36 cellular contexts compared by ENCODE assay signal in the genomic region with DNA sequence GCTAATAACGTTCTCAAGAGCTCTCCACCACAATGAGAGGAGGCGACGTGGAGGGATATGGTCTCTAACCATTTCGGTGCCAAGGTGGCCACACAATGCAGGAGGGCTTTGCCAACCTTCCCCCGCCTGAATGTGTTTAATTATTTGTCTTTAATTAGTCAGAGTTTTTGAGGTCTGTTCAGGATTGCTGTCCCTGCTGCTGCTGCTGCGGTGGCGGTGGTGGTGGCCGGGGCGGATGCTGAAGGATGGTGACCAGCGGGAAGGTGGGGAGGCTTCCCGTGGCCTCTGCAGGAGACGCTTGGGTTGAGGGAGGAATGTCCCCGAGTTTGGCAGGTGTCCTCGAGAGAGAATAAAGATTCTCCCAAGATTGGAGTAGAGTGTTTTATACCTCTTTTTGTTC.
"Had no signal": no experiment of that assay in that cellular context is flagged by ENCODE, and none has a peak within 500 bp of the region (broad histone marks: within the 10 kb centered on the region; RNA-seq: fewer than 3 reads in every experiment).

No MANE protein-coding gene starts in this region.

- H3K9me3 ChIP-seq: adrenal gland, body of pancreas, breast epithelium, colonic mucosa, esophagus squamous epithelium, heart right ventricle had no signal

- H3K4me1 Mint-ChIP-seq: activated B cell treated with CpG ODN at 0.5 μM for 24 hours; activated CD4-positive, alpha-beta T cell treated with anti-CD3 and anti-CD28 coated beads for 36 hours; activated CD4-positive, alpha-beta T cell treated with anti-CD3 and anti-CD28 coated beads, Interleukin-2, amount 10 ng/mL, durations not matched to agents 24 days and 14 days; activated CD8-positive, alpha-beta memory T cell treated with anti-CD3 and anti-CD28 coated beads, Interleukin-2, amount 10 ng/mL, durations not matched to agents 7 days and 5 days; activated naive CD4-positive, alpha-beta T cell treated with anti-CD3 and anti-CD28 coated beads, Interleukin-2, amount 50 U/mL, for 24 hours; activated naive CD8-positive, alpha-beta T cell treated with anti-CD3 and anti-CD28 coated beads for 36 hours; activated naive CD8-positive, alpha-beta T cell treated with anti-CD3 and anti-CD28 coated beads, Interleukin-2, amount 50 U/mL, for 24 hours had no signal

- H3K4me3 ChIP-seq: adrenal gland, body of pancreas, breast epithelium, cardiac muscle cell, colonic mucosa, esophagus squamous epithelium, gastroesophageal sphincter, heart right ventricle, hepatocyte had no signal

- H3K36me3 ChIP-seq: adrenal gland, breast epithelium, cardiac muscle cell, colonic mucosa, esophagus squamous epithelium, gastroesophageal sphincter, heart right ventricle, WERI-Rb-1 had no signal

- H3K4me2 ChIP-seq: hepatocyte had no signal

- H3K4me3 Mint-ChIP-seq: activated B cell treated with CpG ODN at 0.5 μM for 24 hours; activated CD4-positive, alpha-beta memory T cell treated with anti-CD3 and anti-CD28 coated beads for 36 hours; activated CD4-positive, alpha-beta T cell treated with anti-CD3 and anti-CD28 coated beads for 36 hours; activated CD4-positive, alpha-beta T cell treated with anti-CD3 and anti-CD28 coated beads, Interleukin-2, amount 10 ng/mL, durations not matched to agents 24 days and 14 days; activated CD8-positive, alpha-beta memory T cell treated with anti-CD3 and anti-CD28 coated beads, Interleukin-2, amount 10 ng/mL, durations not matched to agents 7 days and 5 days; activated CD8-positive, alpha-beta T cell treated with anti-CD3 and anti-CD28 coated beads, Interleukin-2, amount 10 ng/mL, durations not matched to agents 7 days and 5 days; activated naive CD4-positive, alpha-beta T cell treated with anti-CD3 and anti-CD28 coated beads for 36 hours; activated naive CD4-positive, alpha-beta T cell treated with anti-CD3 and anti-CD28 coated beads, Interleukin-2, amount 50 U/mL, for 24 hours; activated naive CD8-positive, alpha-beta T cell treated with anti-CD3 and anti-CD28 coated beads for 36 hours; activated naive CD8-positive, alpha-beta T cell treated with anti-CD3 and anti-CD28 coated beads, Interleukin-2, amount 50 U/mL, for 24 hours; activated T-helper 1 cell treated with anti-CD3 and anti-CD28 coated beads, Interleukin-12 subunit alpha, Interleukin-12 subunit beta, Interleukin-2, Interleukin-4 antibody, amounts not matched to agents 30 ng/mL and 10 ng/mL and 1 ng/mL, durations not matched to agents 14 hours and 24 hours and 36 hours; T-helper 2 cell treated with Interferon-gamma antibody and Interleukin-4, amounts not matched to agents 5 μg/mL and 100 μg/mL, for 36 hours had no signal

- H2AFZ ChIP-seq: hepatocyte had no signal

- H3K27ac Mint-ChIP-seq: activated B cell treated with CpG ODN at 0.5 μM for 24 hours; activated CD4-positive, alpha-beta memory T cell treated with anti-CD3 and anti-CD28 coated beads for 36 hours; activated CD4-positive, alpha-beta T cell treated with anti-CD3 and anti-CD28 coated beads for 36 hours; activated CD4-positive, alpha-beta T cell treated with anti-CD3 and anti-CD28 coated beads, Interleukin-2, amount 10 ng/mL, durations not matched to agents 24 days and 14 days; activated CD8-positive, alpha-beta memory T cell treated with anti-CD3 and anti-CD28 coated beads, Interleukin-2, amount 10 ng/mL, durations not matched to agents 7 days and 5 days; activated CD8-positive, alpha-beta T cell treated with anti-CD3 and anti-CD28 coated beads, Interleukin-2, amount 10 ng/mL, durations not matched to agents 7 days and 5 days; activated naive CD4-positive, alpha-beta T cell treated with anti-CD3 and anti-CD28 coated beads for 36 hours; activated naive CD4-positive, alpha-beta T cell treated with anti-CD3 and anti-CD28 coated beads, Interleukin-2, amount 50 U/mL, for 24 hours; activated naive CD8-positive, alpha-beta T cell treated with anti-CD3 and anti-CD28 coated beads for 36 hours; activated naive CD8-positive, alpha-beta T cell treated with anti-CD3 and anti-CD28 coated beads, Interleukin-2, amount 50 U/mL, for 24 hours; activated T-helper 1 cell treated with anti-CD3 and anti-CD28 coated beads, Interleukin-12 subunit alpha, Interleukin-12 subunit beta, Interleukin-2, Interleukin-4 antibody, amounts not matched to agents 30 ng/mL and 10 ng/mL and 1 ng/mL, durations not matched to agents 14 hours and 24 hours and 36 hours; activated T-helper 2 cell treated with anti-CD3 and anti-CD28 coated beads, Interferon-gamma antibody, Interleukin-2, Interleukin-4, amounts not matched to agents 10 μg/mL and 5 μg/mL and 100 μg/mL, durations not matched to agents 14 hours and 24 hours and 36 hours; T-helper 2 cell treated with Interferon-gamma antibody and Interleukin-4, amounts not matched to agents 5 μg/mL and 100 μg/mL, for 36 hours had no signal

- H3K79me2 ChIP-seq: hepatocyte had no signal

- H3K9me3 Mint-ChIP-seq: activated B cell treated with CpG ODN at 0.5 μM for 24 hours; activated CD4-positive, alpha-beta memory T cell treated with anti-CD3 and anti-CD28 coated beads for 36 hours; activated CD4-positive, alpha-beta T cell treated with anti-CD3 and anti-CD28 coated beads, Interleukin-2, amount 10 ng/mL, durations not matched to agents 24 days and 14 days; activated naive CD4-positive, alpha-beta T cell treated with anti-CD3 and anti-CD28 coated beads for 36 hours; activated naive CD4-positive, alpha-beta T cell treated with anti-CD3 and anti-CD28 coated beads, Interleukin-2, amount 50 U/mL, for 24 hours; activated naive CD8-positive, alpha-beta T cell treated with anti-CD3 and anti-CD28 coated beads for 36 hours; activated naive CD8-positive, alpha-beta T cell treated with anti-CD3 and anti-CD28 coated beads, Interleukin-2, amount 50 U/mL, for 24 hours; activated T-helper 1 cell treated with anti-CD3 and anti-CD28 coated beads, Interleukin-12 subunit alpha, Interleukin-12 subunit beta, Interleukin-2, Interleukin-4 antibody, amounts not matched to agents 30 ng/mL and 10 ng/mL and 1 ng/mL, durations not matched to agents 14 hours and 24 hours and 36 hours; activated T-helper 2 cell treated with anti-CD3 and anti-CD28 coated beads, Interferon-gamma antibody, Interleukin-2, Interleukin-4, amounts not matched to agents 10 μg/mL and 5 μg/mL and 100 μg/mL, durations not matched to agents 14 hours and 24 hours and 36 hours; T-helper 2 cell treated with Interferon-gamma antibody and Interleukin-4, amounts not matched to agents 5 μg/mL and 100 μg/mL, for 36 hours had no signal

- DNase-seq: activated B cell treated with CpG ODN at 0.5 μM for 24 hours; activated CD4-positive, alpha-beta memory T cell treated with anti-CD3 and anti-CD28 coated beads for 36 hours; activated CD4-positive, alpha-beta T cell treated with anti-CD3 and anti-CD28 coated beads for 36 hours; activated CD4-positive, alpha-beta T cell treated with anti-CD3 and anti-CD28 coated beads, Interleukin-2, amount 10 ng/mL, durations not matched to agents 24 days and 14 days; activated CD4-positive, CD25-positive, alpha-beta regulatory T cell treated with anti-CD3 and anti-CD28 coated beads, Interleukin-2, amount 50 U/mL, for 72 hours; activated CD8-positive, alpha-beta memory T cell treated with anti-CD3 and anti-CD28 coated beads, Interleukin-2, amount 10 ng/mL, durations not matched to agents 7 days and 5 days; activated CD8-positive, alpha-beta memory T cell treated with anti-CD3 and anti-CD28 coated beads, Interleukin-2, amount 50 U/mL, for 4 hours; activated CD8-positive, alpha-beta T cell treated with anti-CD3 and anti-CD28 coated beads, Interleukin-2, amount 10 ng/mL, durations not matched to agents 7 days and 5 days; activated effector memory CD4-positive, alpha-beta T cell treated with anti-CD3 and anti-CD28 coated beads, Interleukin-2, amount 50 U/mL, for 16 hours; activated naive CD4-positive, alpha-beta T cell treated with anti-CD3 and anti-CD28 coated beads for 36 hours; activated naive CD8-positive, alpha-beta T cell treated with anti-CD3 and anti-CD28 coated beads for 36 hours; activated naive CD8-positive, alpha-beta T cell treated with anti-CD3 and anti-CD28 coated beads, Interleukin-2, amount 50 U/mL, for 24 hours; activated T-cell treated with anti-CD3 and anti-CD28 coated beads, Interleukin-2, amount 50 U/mL, for 1 hour; activated T-cell treated with anti-CD3 and anti-CD28 coated beads, Interleukin-2, amount 50 U/mL, for 48 hours; adrenal gland; amygdala; aorta; body of pancreas; central memory CD4-positive, alpha-beta T cell; cerebellar nuclear complex; colonic mucosa; effector CD8-positive, alpha-beta T cell; esophagus squamous epithelium; foreskin melanocyte; heart right ventricle; T1000; WERI-Rb-1 had no signal

- ATAC-seq: activated CD4-positive, alpha-beta T cell treated with anti-CD3 and anti-CD28 coated beads for 36 hours; activated CD8-positive, alpha-beta memory T cell treated with anti-CD3 and anti-CD28 coated beads, Interleukin-2, amount 10 ng/mL, durations not matched to agents 7 days and 5 days; activated CD8-positive, alpha-beta T cell treated with anti-CD3 and anti-CD28 coated beads, Interleukin-2, amount 10 ng/mL, durations not matched to agents 7 days and 5 days; activated naive CD8-positive, alpha-beta T cell treated with anti-CD3 and anti-CD28 coated beads, Interleukin-2, amount 50 U/mL, for 24 hours; body of pancreas; gastroesophageal sphincter; heart right ventricle had no signal

- H3K36me3 Mint-ChIP-seq: activated CD4-positive, alpha-beta memory T cell treated with anti-CD3 and anti-CD28 coated beads for 36 hours; activated CD8-positive, alpha-beta memory T cell treated with anti-CD3 and anti-CD28 coated beads, Interleukin-2, amount 10 ng/mL, durations not matched to agents 7 days and 5 days; activated naive CD4-positive, alpha-beta T cell treated with anti-CD3 and anti-CD28 coated beads, Interleukin-2, amount 50 U/mL, for 24 hours; activated naive CD8-positive, alpha-beta T cell treated with anti-CD3 and anti-CD28 coated beads for 36 hours had no signal

- H3K27me3 ChIP-seq: adrenal gland, body of pancreas, breast epithelium, cardiac muscle cell, colonic mucosa, esophagus squamous epithelium, gastroesophageal sphincter, hepatocyte had no signal

- H3K4me1 ChIP-seq: adrenal gland, body of pancreas, breast epithelium, colonic mucosa, esophagus squamous epithelium, gastroesophageal sphincter, heart right ventricle had no signal

- H3K27me3 Mint-ChIP-seq: activated B cell treated with CpG ODN at 0.5 μM for 24 hours; activated CD4-positive, alpha-beta T cell treated with anti-CD3 and anti-CD28 coated beads for 36 hours; activated CD4-positive, alpha-beta T cell treated with anti-CD3 and anti-CD28 coated beads, Interleukin-2, amount 10 ng/mL, durations not matched to agents 24 days and 14 days; activated naive CD4-positive, alpha-beta T cell treated with anti-CD3 and anti-CD28 coated beads, Interleukin-2, amount 50 U/mL, for 24 hours; activated naive CD8-positive, alpha-beta T cell treated with anti-CD3 and anti-CD28 coated beads, Interleukin-2, amount 50 U/mL, for 24 hours had no signal

- H3K27ac ChIP-seq: adrenal gland, body of pancreas, breast epithelium, cardiac muscle cell, colonic mucosa, epithelial cell of prostate, esophagus squamous epithelium, gastroesophageal sphincter, heart right ventricle, hepatocyte, WERI-Rb-1 had no signal
